Comparison of ENCODE assay signal across 18 cellular contexts in the genomic region with DNA sequence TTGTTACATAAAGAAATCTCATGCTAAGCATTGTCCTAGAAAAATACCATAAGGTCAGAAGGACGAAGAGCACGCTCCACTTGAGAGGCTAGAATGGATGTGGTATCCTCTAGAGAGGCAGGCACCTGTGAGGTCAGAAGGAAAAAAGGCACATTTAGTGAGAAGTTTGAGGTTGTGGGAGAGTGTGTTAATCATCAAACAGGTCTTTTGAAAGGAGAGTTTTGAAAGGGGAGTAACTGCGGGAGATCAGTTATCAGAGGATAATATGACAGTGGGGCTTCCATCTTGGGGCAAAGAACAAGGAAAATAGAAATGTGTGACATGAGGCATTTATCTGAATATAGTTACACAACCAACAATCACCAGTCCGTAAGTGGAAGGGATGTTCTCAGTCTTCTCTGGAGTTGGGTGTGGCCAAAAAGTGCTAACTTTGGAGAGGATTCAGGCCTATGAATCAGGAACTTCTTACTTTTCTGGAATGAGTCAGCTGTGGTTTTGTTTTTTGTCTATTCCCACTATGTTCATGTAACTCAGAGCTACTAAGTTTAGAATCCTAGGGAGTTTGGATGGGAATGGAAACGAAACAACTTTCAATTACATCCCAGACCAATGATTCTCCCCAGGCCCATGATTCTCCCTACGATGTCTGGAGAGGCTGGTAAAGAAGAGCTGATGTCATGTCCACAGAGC.
DNase-seq lines count a peak whose midpoint lies in the region; ATAC-seq, FAIRE-seq and TF ChIP-seq lines count a peak whose summit lies in the region.
"Had no signal": no experiment of that assay in that cellular context is flagged by ENCODE, and none has a peak within 500 bp of the region (broad histone marks: within the 10 kb centered on the region; RNA-seq: fewer than 3 reads in every experiment).

No MANE protein-coding gene starts in this region.

- H3K4me1 Mint-ChIP-seq in mesothelial cell of epicardium: no peaks in the 10 kb centered on the region
- H3K4me1 Mint-ChIP-seq: CD4-positive, alpha-beta memory T cell had no signal

- dilution Hi-C loops in keratinocyte (cut with MboI; ENCODE audit: extremely low pct_ligation_motif_present, low sequenced_read_pairs): no loop called here

- no peaks in the 10 kb centered on the region for H3K36me3 Mint-ChIP-seq in mesothelial cell of epicardium
- H3K36me3 Mint-ChIP-seq: activated CD4-positive, alpha-beta memory T cell treated with anti-CD3 and anti-CD28 coated beads for 36 hours; CD4-positive, alpha-beta memory T cell had no signal

- no peaks in the 10 kb centered on the region for H3K27me3 Mint-ChIP-seq in mesothelial cell of epicardium (ENCODE audit: low read depth)
- H3K27me3 Mint-ChIP-seq: activated CD4-positive, alpha-beta memory T cell treated with anti-CD3 and anti-CD28 coated beads for 36 hours; CD4-positive, alpha-beta memory T cell had no signal

- no peaks in the 10 kb centered on the region for H3K79me2 ChIP-seq in keratinocyte (ENCODE audit: control insufficient read depth, insufficient read depth, low read length)

- H2AFZ ChIP-seq in keratinocyte (ENCODE audit: control insufficient read depth, low read length): no peak overlapping the region

- H3K27ac ChIP-seq in keratinocyte (ENCODE audit: control insufficient read depth, insufficient read depth, low read length) (no peak overlapping the region), subcutaneous abdominal adipose tissue (ENCODE audit: low read depth, low read length) (peak overlapping the region; percentile 8)
- H3K27ac ChIP-seq: colonic mucosa, lower lobe of right lung, stomach had no signal

- H4K20me1 ChIP-seq in keratinocyte (ENCODE audit: control insufficient read depth, extremely low read depth, insufficient read depth, low read length): no peaks in the 10 kb centered on the region

- H3K27me3 ChIP-seq in keratinocyte (ENCODE audit: control insufficient read depth, extremely low read depth, insufficient read depth, low read length) (no peaks in the 10 kb centered on the region), subcutaneous abdominal adipose tissue (ENCODE audit: control insufficient read depth in 5 of 5, insufficient read depth in 4 of 5, low read length in 5 of 5) (no peaks in the 10 kb centered on the region)
- H3K27me3 ChIP-seq: colonic mucosa, stomach had no signal

- no peak overlapping the region for H3K4me3 ChIP-seq in keratinocyte (ENCODE audit: control insufficient read depth in 2 of 3, extremely low read depth in 1 of 3, insufficient read depth in 2 of 3, low read depth in 1 of 3, low read length in 3 of 3)
- no peak overlapping the region for H3K4me3 ChIP-seq in subcutaneous abdominal adipose tissue (ENCODE audit: low read depth in 1 of 5, low read length in 5 of 5)
- H3K4me3 ChIP-seq: colonic mucosa, lower lobe of right lung, stomach had no signal

- FAIRE-seq in keratinocyte (lab: Jason Lieb, UNC): peak; percentile 5

- no peak for TF ChIP-seq CTCF in keratinocyte (optimal IDR thresholded peaks at IDR 0.05 in 1 of 3, IDR thresholded peaks at IDR 0.05 in 1 of 3, conservative IDR thresholded peaks at IDR 0.05 in 1 of 3; ENCODE audit: extremely low read depth in 1 of 3, insufficient read depth in 2 of 3, low read length in 3 of 3)
- TF ChIP-seq CTCF in mesothelial cell of epicardium (IDR thresholded peaks at IDR 0.05; ENCODE audit: unreplicated experiment): no peak

- H3K4me2 ChIP-seq in keratinocyte (ENCODE audit: control insufficient read depth, extremely low read depth, insufficient read depth, low read depth, low read length): no peak overlapping the region

- H3K4me1 ChIP-seq in keratinocyte (ENCODE audit: control insufficient read depth, extremely low read depth, insufficient read depth, low read length) (no peaks in the 10 kb centered on the region), subcutaneous abdominal adipose tissue (ENCODE audit: control insufficient read depth in 5 of 5, insufficient read depth in 5 of 5, low read length in 5 of 5) (peaks cover 4 to 22% (median 12%) of the 10 kb centered on the region in 5 donors)
- H3K4me1 ChIP-seq: colonic mucosa, lower lobe of right lung had no signal

- no peak overlapping the region for H3K27ac Mint-ChIP-seq in mesothelial cell of epicardium
- H3K27ac Mint-ChIP-seq: activated CD4-positive, alpha-beta memory T cell treated with anti-CD3 and anti-CD28 coated beads for 36 hours; CD4-positive, alpha-beta memory T cell; T-helper 2 cell treated with Interferon-gamma antibody and Interleukin-4, amounts not matched to agents 5 μg/mL and 100 μg/mL, for 36 hours had no signal

- H3K4me3 Mint-ChIP-seq in mesothelial cell of epicardium: no peak overlapping the region
- H3K4me3 Mint-ChIP-seq: activated CD4-positive, alpha-beta memory T cell treated with anti-CD3 and anti-CD28 coated beads for 36 hours; CD4-positive, alpha-beta memory T cell; T-helper 2 cell treated with Interferon-gamma antibody and Interleukin-4, amounts not matched to agents 5 μg/mL and 100 μg/mL, for 36 hours had no signal

- no peak for ATAC-seq in GM21576 (IDR thresholded peaks at IDR 0.05; ENCODE audit: unreplicated experiment)
- ATAC-seq: lower lobe of right lung had no signal

- peak; percentile 48 for DNase-seq in M059J (ENCODE audit: low read depth)
- peak; percentile 86 for DNase-seq in dedifferentiated amniotic fluid mesenchymal stem cell (ENCODE audit: extremely low spot score)
- no peak for DNase-seq in keratinocyte (ENCODE audit: low read depth, low spot score)
- no peak for DNase-seq in mesothelial cell of epicardium (ENCODE audit: low spot score in 2 of 2, unreplicated experiment in 2 of 2)
- no peak for DNase-seq in NCI-H146 treated with DMSO at 0.1 percent for 48 hours (lab: John Stamatoyannopoulos, UW; ENCODE audit: unreplicated experiment)
- DNase-seq in NCI-H82 (lab: John Stamatoyannopoulos, UW): no peak
- DNase-seq: activated CD4-positive, alpha-beta memory T cell treated with anti-CD3 and anti-CD28 coated beads for 36 hours; activated gamma-delta T cell treated with Interleukin-2 at 50 U/mL for 16 hours; CD4-positive, alpha-beta memory T cell; colonic mucosa; head of caudate nucleus; Kasumi-1; lower lobe of right lung; NCI-H2171 treated with DMSO at 0.1 percent for 48 hours; stomach had no signal

- no peaks in the 10 kb centered on the region for H3K36me3 ChIP-seq in keratinocyte (ENCODE audit: control insufficient read depth in 2 of 2, extremely low read depth in 1 of 2, insufficient read depth in 2 of 2, low read length in 2 of 2)
- no peaks in the 10 kb centered on the region for H3K36me3 ChIP-seq in subcutaneous abdominal adipose tissue (ENCODE audit: control insufficient read depth in 5 of 5, insufficient read depth in 5 of 5, low read length in 5 of 5)
- H3K36me3 ChIP-seq: colonic mucosa, lower lobe of right lung, stomach had no signal

- H3K9me3 Mint-ChIP-seq in mesothelial cell of epicardium: peaks cover 13% of the 10 kb centered on the region
- H3K9me3 Mint-ChIP-seq: activated CD4-positive, alpha-beta memory T cell treated with anti-CD3 and anti-CD28 coated beads for 36 hours had no signal

- H3K9ac ChIP-seq in keratinocyte (ENCODE audit: control insufficient read depth, extremely low read depth, insufficient read depth, low read length) (no peak overlapping the region), subcutaneous abdominal adipose tissue (ENCODE audit: low read length in 5 of 5) (no peak overlapping the region)

- no peaks in the 10 kb centered on the region for H3K9me1 ChIP-seq in keratinocyte (ENCODE audit: control insufficient read depth, extremely low read depth, insufficient read depth, low read length)

- H3K9me3 ChIP-seq in keratinocyte (ENCODE audit: control insufficient read depth, low read depth, low read length): no peaks in the 10 kb centered on the region
- peaks cover 0 to 7% (median 4%) of the 10 kb centered on the region in 5 donors for H3K9me3 ChIP-seq in subcutaneous abdominal adipose tissue (ENCODE audit: control insufficient read depth in 5 of 5, low read length in 5 of 5)
- H3K9me3 ChIP-seq: colonic mucosa had no signal

Comparison
In these comparisons a context has a peak if more than half of its experiments do, and no peak if none do; other contexts are left out.
1. DNase-seq: peak in M059J (single experiment) and dedifferentiated amniotic fluid mesenchymal stem cell (single experiment); none in keratinocyte (single experiment), mesothelial cell of epicardium (0 of 2), NCI-H146 treated with DMSO at 0.1 percent for 48 hours (single experiment) and NCI-H82 (single experiment).